Comparison of ENCODE assay signal across 25 cellular contexts in the genomic region with DNA sequence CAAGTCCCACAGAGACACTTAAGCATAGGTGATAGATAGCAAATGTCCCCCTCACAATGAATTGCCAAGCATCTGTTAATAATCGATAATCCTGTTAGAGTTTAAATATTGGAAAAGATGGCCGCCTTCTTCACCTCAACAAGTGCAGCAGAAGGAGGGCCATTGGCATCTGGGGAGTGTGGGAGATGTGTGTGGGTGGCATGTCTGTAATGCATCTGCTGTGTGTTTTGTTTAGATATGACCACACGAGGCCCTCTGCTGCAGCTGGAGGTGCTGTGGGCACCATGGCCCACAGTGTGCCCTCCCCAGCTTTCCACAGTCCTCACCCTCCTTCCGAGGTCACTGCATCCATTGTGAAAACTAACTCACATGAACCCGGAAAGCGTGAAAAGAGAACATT. TPM values are rescaled to one million over a fixed set of nuclear protein-coding genes. Genes with fewer than 3 reads are reported as not detected.
A peak's percentile ranks its signal among the peaks of the same experiment; 100 is the strongest.
DNase-seq lines count a peak whose midpoint lies in the region; ATAC-seq, FAIRE-seq and TF ChIP-seq lines count a peak whose summit lies in the region.
"Had no signal": no experiment of that assay in that cellular context is flagged by ENCODE, and none has a peak within 500 bp of the region (broad histone marks: within the 10 kb centered on the region; RNA-seq: fewer than 3 reads in every experiment).

No MANE protein-coding gene starts in this region.

- H3K36me3 ChIP-seq in Caco-2 (ENCODE audit: control insufficient read depth, insufficient read depth, low read length) (no peaks in the 10 kb centered on the region; the same call in none of the 2 replicates), K562 (ENCODE audit: control insufficient read depth, insufficient read depth, low read length) (peaks cover 66% of the 10 kb centered on the region), uterus (no peaks in the 10 kb centered on the region), spleen (peaks cover 4 to 77% (median 58%) of the 10 kb centered on the region in 6 donors)

- DNase-seq in activated T-cell treated with anti-CD3 and anti-CD28 coated beads, Interleukin-2, amount 50 U/mL, for 24 hours = no peak
- DNase-seq in activated T-cell treated with anti-CD3 and anti-CD28 coated beads for 4 hours = no peak
- DNase-seq in Caco-2 = no peak
- DNase-seq in K562 (ENCODE audit: extremely low read depth in 1 of 4, low spot score in 3 of 4) = no peak
- no peak for DNase-seq in progenitor cell of endocrine pancreas (ENCODE audit: low spot score, unreplicated experiment)
- no peak for DNase-seq in uterus
- no peak for DNase-seq in spleen
- DNase-seq: 8988T; Calu3; CD4-positive, alpha-beta memory T cell; DMS 273 treated with DMSO at 0.1 percent for 48 hours; DMS53; DND-41; EL; GOT3; H7 had no signal

- TF ChIP-seq CTCF in Caco-2 (IDR thresholded peaks at IDR 0.05; ENCODE audit: insufficient read depth in 1 of 2, low read depth in 1 of 2, low read length in 1 of 2, severe bottlenecking in 1 of 2, unreplicated experiment in 1 of 2) (no peak), K562 (IDR thresholded peaks at IDR 0.05 in 2 of 3, conservative IDR thresholded peaks at IDR 0.05 in 1 of 3; ENCODE audit: insufficient read depth in 2 of 3, low read depth in 1 of 3, low read length in 3 of 3) (no peak), nephron (IDR thresholded peaks at IDR 0.05; ENCODE audit: unreplicated experiment in 3 of 3) (no peak), progenitor cell of endocrine pancreas (IDR thresholded peaks at IDR 0.05; ENCODE audit: unreplicated experiment) (no peak), uterus (IDR thresholded peaks at IDR 0.05) (no peak), spleen (IDR thresholded peaks at IDR 0.05 in 8 of 11, conservative IDR thresholded peaks at IDR 0.05 in 3 of 11) (no peak)

- H4K20me1 ChIP-seq in K562 (replicated peaks; ENCODE audit: control insufficient read depth, insufficient read depth, low read length) = no peaks in the 10 kb centered on the region

- H3K4me3 Mint-ChIP-seq in activated T-cell treated with anti-CD3 and anti-CD28 coated beads, Interleukin-2, amount 50 U/mL, for 24 hours = no peak overlapping the region
- H3K4me3 Mint-ChIP-seq in Caco-2 (ENCODE audit: unreplicated experiment) (no peak overlapping the region), nephron (no peak overlapping the region), progenitor cell of endocrine pancreas (ENCODE audit: low read depth) (no peak overlapping the region)
- H3K4me3 Mint-ChIP-seq: CD14-positive monocyte; CD4-positive, alpha-beta memory T cell had no signal

- intact Hi-C loops in Caco-2 (cut with micrococcal nuclease; ENCODE audit: unreplicated experiment) = no loop called here
- intact Hi-C loops in K562 (cut with micrococcal nuclease) = no loop called here
- intact Hi-C loops in uterus (cut with DNase I; ENCODE audit: low total_unique reads) = no loop called here
- intact Hi-C loops in spleen (cut with DNase I; ENCODE audit: low total_unique reads) = no loop called here

- H3K9me1 ChIP-seq in K562 (ENCODE audit: control insufficient read depth, insufficient read depth, low read length) = no peaks in the 10 kb centered on the region

- TF ChIP-seq EP300 in K562 (IDR thresholded peaks at IDR 0.05; ENCODE audit: low read length) = no peak

- peaks cover 86% of the 10 kb centered on the region for H3K36me3 Mint-ChIP-seq in activated T-cell treated with anti-CD3 and anti-CD28 coated beads, Interleukin-2, amount 50 U/mL, for 24 hours (ENCODE audit: low read depth)
- H3K36me3 Mint-ChIP-seq in Caco-2 (ENCODE audit: insufficient read depth, unreplicated experiment) (peaks cover 60% of the 10 kb centered on the region), nephron (ENCODE audit: low read depth) (peaks cover 80% of the 10 kb centered on the region), progenitor cell of endocrine pancreas (ENCODE audit: insufficient read depth) (peaks cover 30% of the 10 kb centered on the region)

- no peak overlapping the region for H3K4me2 ChIP-seq in K562 (ENCODE audit: insufficient read depth, low read length)
- H3K4me2 ChIP-seq: BLaER1 had no signal

- TF ChIP-seq POLR2A in K562 (conservative IDR thresholded peaks at IDR 0.05) = no peak
- no peak for TF ChIP-seq POLR2A in uterus (IDR thresholded peaks at IDR 0.05)
- no peak for TF ChIP-seq POLR2A in spleen (IDR thresholded peaks at IDR 0.05)

- CTCF ChIA-PET in Caco-2 (lab: Charles Lee) = no interaction called here
- CTCF ChIA-PET in K562 (lab: Yijun Ruan, JAX; ENCODE audit: low intra/inter-chr PET ratio) = no interaction called here

- H3K27ac Mint-ChIP-seq in activated T-cell treated with anti-CD3 and anti-CD28 coated beads, Interleukin-2, amount 50 U/mL, for 24 hours = peak overlapping the region; percentile 64
- peak overlapping the region; percentile 28 for H3K27ac Mint-ChIP-seq in Caco-2 (ENCODE audit: unreplicated experiment)
- peak overlapping the region in 2 of 3 experiments; percentile 16 to 74 for H3K27ac Mint-ChIP-seq in nephron
- no peak overlapping the region for H3K27ac Mint-ChIP-seq in progenitor cell of endocrine pancreas

- no TSS peak for BruUV-seq in Caco-2 (replicated peaks; lab: Mats Ljungman, UMichigan)
- BruUV-seq in K562 (replicated peaks; lab: Mats Ljungman, UMichigan) = no TSS peak

- in situ Hi-C loops in K562 (cut with MboI) = no loop called here

- POLR2A ChIA-PET in Caco-2 (lab: Charles Lee) = no interaction called here
- POLR2A ChIA-PET in K562 (lab: Yijun Ruan, JAX) = interaction anchor here (1.0 to 4.0 kb wide), 3 partner anchors 10 to 12 kb away, joined by 3 to 23 read pairs (median 5); no protein-coding TSS in a partner anchor

- H3K9ac ChIP-seq in K562 (ENCODE audit: insufficient read depth in 1 of 2, low read depth in 2 of 2, low read length in 2 of 2) = no peak overlapping the region
- H3K9ac ChIP-seq: BLaER1 had no signal

- H3K27me3 ChIP-seq in Caco-2 (replicated peaks; ENCODE audit: control insufficient read depth, insufficient read depth, low read length) = no peaks in the 10 kb centered on the region
- H3K27me3 ChIP-seq in K562 (ENCODE audit: control insufficient read depth in 2 of 2, insufficient read depth in 2 of 2, low read length in 2 of 2) = no peaks in the 10 kb centered on the region
- H3K27me3 ChIP-seq in uterus = no peaks in the 10 kb centered on the region
- H3K27me3 ChIP-seq in spleen (replicated peaks in 1 of 7) = no peaks in the 10 kb centered on the region
- H3K27me3 ChIP-seq: BLaER1 had no signal

- no peak overlapping the region for H3K27ac ChIP-seq in K562 (ENCODE audit: extremely low read depth, low read depth, low read length)
- H3K27ac ChIP-seq in uterus = no peak overlapping the region
- H3K27ac ChIP-seq in spleen = no peak overlapping the region
- H3K27ac ChIP-seq: BLaER1 had no signal

- peaks cover 10% of the 10 kb centered on the region for H3K9me3 Mint-ChIP-seq in activated T-cell treated with anti-CD3 and anti-CD28 coated beads, Interleukin-2, amount 50 U/mL, for 24 hours
- H3K9me3 Mint-ChIP-seq in Caco-2 (ENCODE audit: unreplicated experiment) (no peaks in the 10 kb centered on the region), nephron (peaks cover 13% of the 10 kb centered on the region), progenitor cell of endocrine pancreas (ENCODE audit: low read depth) (peaks cover 3% of the 10 kb centered on the region)

- no peaks in the 10 kb centered on the region for H3K27me3 Mint-ChIP-seq in activated T-cell treated with anti-CD3 and anti-CD28 coated beads, Interleukin-2, amount 50 U/mL, for 24 hours
- H3K27me3 Mint-ChIP-seq in Caco-2 (ENCODE audit: insufficient read depth, unreplicated experiment) (no peaks in the 10 kb centered on the region), nephron (ENCODE audit: low read depth) (no peaks in the 10 kb centered on the region), progenitor cell of endocrine pancreas (no peaks in the 10 kb centered on the region)
- H3K27me3 Mint-ChIP-seq: CD4-positive, alpha-beta memory T cell had no signal

- 92% methylated on average over 6 of the region's 6 CpGs for WGBS in K562 (ENCODE audit: insufficient coverage, low coverage, missing lambda C conversion rate)
- 85 to 93% (median 90%) methylated on average over 6 of the region's 6 CpGs for WGBS in spleen, 5 donors

- H3K79me2 ChIP-seq in K562 (ENCODE audit: control insufficient read depth, insufficient read depth, low read length) = peaks cover 39% of the 10 kb centered on the region

- H2AFZ ChIP-seq in K562 (ENCODE audit: low read depth, low read length) = no peak overlapping the region

- no peak for TF ChIP-seq RAD21 in K562 (CRISPR knock-in tag; conservative IDR thresholded peaks at IDR 0.05 in 1 of 2, IDR thresholded peaks at IDR 0.05 in 1 of 2)

- H3K4me3 ChIP-seq in Caco-2 (ENCODE audit: low read depth, low read length) = no peak overlapping the region
- no peak overlapping the region for H3K4me3 ChIP-seq in K562
- H3K4me3 ChIP-seq in uterus = no peak overlapping the region
- H3K4me3 ChIP-seq in spleen = no peak overlapping the region
- H3K4me3 ChIP-seq: BLaER1, GM12878 had no signal

- H3K9me3 ChIP-seq in Caco-2 = peaks cover 3% of the 10 kb centered on the region; the same call in 1 of the 2 replicates
- peaks cover under 1% of the 10 kb centered on the region; the same call in 1 of the 2 replicates for H3K9me3 ChIP-seq in K562 (replicated peaks; ENCODE audit: control insufficient read depth, insufficient read depth, low read depth, low read length)
- peaks cover 0 to 13% of the 10 kb centered on the region in 2 donors for H3K9me3 ChIP-seq in uterus
- peaks cover 7 to 25% (median 19%) of the 10 kb centered on the region in 8 donors for H3K9me3 ChIP-seq in spleen

- H3K4me1 Mint-ChIP-seq in activated T-cell treated with anti-CD3 and anti-CD28 coated beads, Interleukin-2, amount 50 U/mL, for 24 hours (ENCODE audit: low read depth) = peaks cover 22% of the 10 kb centered on the region
- no peaks in the 10 kb centered on the region for H3K4me1 Mint-ChIP-seq in Caco-2 (ENCODE audit: low read depth, unreplicated experiment)
- H3K4me1 Mint-ChIP-seq in nephron = peaks cover under 1% of the 10 kb centered on the region
- H3K4me1 Mint-ChIP-seq in progenitor cell of endocrine pancreas (ENCODE audit: low read depth) = no peaks in the 10 kb centered on the region

- no peak for ATAC-seq in K562
- ATAC-seq: GM12878, HCT116 had no signal

- no peaks in the 10 kb centered on the region for H3K4me1 ChIP-seq in Caco-2
- H3K4me1 ChIP-seq in K562 (replicated peaks in 1 of 2; ENCODE audit: control insufficient read depth in 2 of 2, insufficient read depth in 2 of 2, low read length in 2 of 2) = no peaks in the 10 kb centered on the region
- no peaks in the 10 kb centered on the region for H3K4me1 ChIP-seq in uterus
- no peaks in the 10 kb centered on the region for H3K4me1 ChIP-seq in spleen
- H3K4me1 ChIP-seq: BLaER1 had no signal

- FAIRE-seq in K562 (lab: Jason Lieb, UNC) = no peak
- FAIRE-seq: GM12878, HTR-8/SVneo had no signal

RNA-seq across cellular contexts. Expression of a gene that starts 12.9 kb away (rescaled TPM):
- 22.4 and 25.2 TPM in 2 replicates for total RNA-seq in Caco-2 (2022)
- total RNA-seq in K562 (2011; cell fraction: chromatin; rRNA removed; ENCODE audit: low replicate concordance) = 36.5 and 52.1 TPM in 2 replicates
- total RNA-seq in K562 (2011; cell fraction: nucleolus; rRNA removed) = 38.4 and 39.7 TPM in 2 replicates
- total RNA-seq in K562 (2011; cell fraction: nucleoplasm; rRNA removed) = 31.4 and 39.8 TPM in 2 replicates
- total RNA-seq in K562 (2014; rRNA removed) = 41.4 and 42.9 TPM in 2 replicates
- total RNA-seq in K562 (2014; rRNA removed; fragmentation: Illumina TruSeq; extraction: Trizol) = 37.7 and 40.0 TPM in 2 replicates
- 32.9 and 35.3 TPM in 2 replicates for total RNA-seq in K562 (2015; rRNA removed; fragmentation: Illumina TruSeq; extraction: Trizol)
- 45.5 and 50.1 TPM in 2 replicates for total RNA-seq in K562 (2021)
- 63.2 and 65.6 TPM in 2 replicates for polyA plus RNA-seq in K562 (2011; rRNA removed)
- 62.1 and 71.2 TPM in 2 replicates for polyA plus RNA-seq in K562 (2011; cell fraction: cytosol; rRNA removed)
- polyA plus RNA-seq in K562 (2011; cell fraction: nucleus; rRNA removed) = 43.0 and 53.8 TPM in 2 replicates
- polyA plus RNA-seq in K562 (2012) = 40.1 and 41.3 TPM in 2 replicates
- 44.1 and 45.3 TPM in 2 replicates for polyA plus RNA-seq in K562 (2014; fragmentation: Illumina TruSeq; extraction: Trizol)
- 10 to 100 TPM; 29.4 to 46.0 TPM for polyA plus RNA-seq in K562 (2014; fragmentation: Nextera tagmentation; extraction: Ambion mirVana)
- polyA plus RNA-seq in K562 (2014; rRNA removed) = 42.9 and 51.3 TPM in 2 replicates
- 70.3 and 71.4 TPM in 2 replicates for polyA minus RNA-seq in K562 (2011; rRNA and poly(A)+ RNA removed)
- 27.8 and 32.2 TPM in 2 replicates for polyA minus RNA-seq in K562 (2011; cell fraction: cytosol; rRNA and poly(A)+ RNA removed)
- polyA minus RNA-seq in K562 (2011; cell fraction: nucleus; rRNA and poly(A)+ RNA removed) = 20.3 and 28.8 TPM in 2 replicates
- total RNA-seq in progenitor cell of endocrine pancreas = 23.4 and 23.9 TPM in 2 replicates
- 10 to 100 TPM; 17.6 to 59.5 (median 38.1) TPM for total RNA-seq in uterus
- total RNA-seq in spleen = 10 to 100 TPM; 17.8 to 27.4 (median 21.3) TPM
- polyA plus RNA-seq in spleen = 10 to 100 TPM; 11.1 to 14.2 (median 13.2) TPM

RNA-seq across cellular contexts. Expression of a gene that starts 24.5 kb away (rescaled TPM):
- total RNA-seq in Caco-2 (2022) (1.6 and 1.7 TPM in 2 replicates), K562 (2014; rRNA removed) (not detected in 2 replicates), K562 (2014; rRNA removed; fragmentation: Illumina TruSeq; extraction: Trizol) (not detected in 2 replicates), K562 (2015; rRNA removed; fragmentation: Illumina TruSeq; extraction: Trizol) (not detected in 2 replicates), K562 (2021) (0.27 TPM in 1 of 2 replicates, not detected in the other), progenitor cell of endocrine pancreas (1.7 and 2.0 TPM in 2 replicates), uterus (not detected), spleen (not detected)
- not detected in 2 replicates for total RNA-seq in K562 (2011; cell fraction: chromatin; rRNA removed; ENCODE audit: low replicate concordance)
- total RNA-seq in K562 (2011; cell fraction: nucleolus; rRNA removed) = not detected in 2 replicates
- not detected in 2 replicates for total RNA-seq in K562 (2011; cell fraction: nucleoplasm; rRNA removed)
- polyA plus RNA-seq in K562 (2011; rRNA removed) (0.17 TPM in 1 of 2 replicates, not detected in the other), K562 (2014; fragmentation: Illumina TruSeq; extraction: Trizol) (not detected in 2 replicates), K562 (2014; fragmentation: Nextera tagmentation; extraction: Ambion mirVana) (under 1 TPM in 1 of 2 experiments, not detected in 1; 0.11 TPM), K562 (2014; rRNA removed) (not detected in 2 replicates), spleen (not detected)
- polyA plus RNA-seq in K562 (2011; cell fraction: cytosol; rRNA removed) = not detected in 2 replicates
- not detected in 2 replicates for polyA plus RNA-seq in K562 (2011; cell fraction: nucleus; rRNA removed)
- polyA plus RNA-seq in K562 (2012) = 0.12 and 0.26 TPM in 2 replicates
- not detected in 2 replicates for polyA minus RNA-seq in K562 (2011; rRNA and poly(A)+ RNA removed)
- not detected in 2 replicates for polyA minus RNA-seq in K562 (2011; cell fraction: cytosol; rRNA and poly(A)+ RNA removed)
- not detected in 2 replicates for polyA minus RNA-seq in K562 (2011; cell fraction: nucleus; rRNA and poly(A)+ RNA removed)
- total RNA-seq: A673; CD4-positive, alpha-beta memory T cell; G401; H7 had no signal
- polyA plus RNA-seq: AG04450; CD14-positive monocyte; CD4-positive, alpha-beta memory T cell had no signal
